1 cellular context compared by ENCODE assay signal in genomic region chr21:38476385-38476784, GRCh38.
TF ChIP-seq lines count a peak whose summit lies in the region.

No MANE protein-coding gene starts in this region.

TF ChIP-seq in K562, 482 proteins besides CTCF, POLR2A, EP300 and RAD21 (continued from another document and continues in another):
- peak; percentile 38; the same call in 1 of the 2 replicates for TF ChIP-seq MTA1 (IDR thresholded peaks at IDR 0.05; ENCODE audit: borderline replicate concordance)
- TF ChIP-seq, protein P1, sequence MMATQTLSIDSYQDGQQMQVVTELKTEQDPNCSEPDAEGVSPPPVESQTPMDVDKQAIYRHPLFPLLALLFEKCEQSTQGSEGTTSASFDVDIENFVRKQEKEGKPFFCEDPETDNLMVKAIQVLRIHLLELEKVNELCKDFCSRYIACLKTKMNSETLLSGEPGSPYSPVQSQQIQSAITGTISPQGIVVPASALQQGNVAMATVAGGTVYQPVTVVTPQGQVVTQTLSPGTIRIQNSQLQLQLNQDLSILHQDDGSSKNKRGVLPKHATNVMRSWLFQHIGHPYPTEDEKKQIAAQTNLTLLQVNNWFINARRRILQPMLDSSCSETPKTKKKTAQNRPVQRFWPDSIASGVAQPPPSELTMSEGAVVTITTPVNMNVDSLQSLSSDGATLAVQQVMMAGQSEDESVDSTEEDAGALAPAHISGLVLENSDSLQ (IDR thresholded peaks at IDR 0.05) = peak; percentile 59
- no peak for TF ChIP-seq SUPT5H (IDR thresholded peaks at IDR 0.05)
- TF ChIP-seq ATF7 (IDR thresholded peaks at IDR 0.05) = peak; percentile 67; the same call in 1 of the 2 replicates
- TF ChIP-seq ZKSCAN8 (CRISPR knock-in tag; IDR thresholded peaks at IDR 0.05) = peak; percentile 73; the same call in 1 of the 2 replicates
- 0 out of 2 replicates have a peak, but pooled peaks have one; percentile 43 for TF ChIP-seq CHAMP1 (IDR thresholded peaks at IDR 0.05)
- TF ChIP-seq NR2C1 (IDR thresholded peaks at IDR 0.05) = no peak
- TF ChIP-seq NR2C1 (tag; IDR thresholded peaks at IDR 0.05) = peak; percentile 65
- no peak for TF ChIP-seq ZNF764 (CRISPR knock-in tag; IDR thresholded peaks at IDR 0.05; ENCODE audit: low read depth)
- no peak for TF ChIP-seq ZNF146 (CRISPR knock-in tag; IDR thresholded peaks at IDR 0.05; ENCODE audit: unreplicated experiment)
- TF ChIP-seq TARDBP (IDR thresholded peaks at IDR 0.05) = peak; percentile 87
- peak; percentile 90 for TF ChIP-seq CBFA2T2 (conservative IDR thresholded peaks at IDR 0.05)
- TF ChIP-seq SIN3B (IDR thresholded peaks at IDR 0.05; ENCODE audit: low read depth) = no peak
- TF ChIP-seq, protein P2, sequence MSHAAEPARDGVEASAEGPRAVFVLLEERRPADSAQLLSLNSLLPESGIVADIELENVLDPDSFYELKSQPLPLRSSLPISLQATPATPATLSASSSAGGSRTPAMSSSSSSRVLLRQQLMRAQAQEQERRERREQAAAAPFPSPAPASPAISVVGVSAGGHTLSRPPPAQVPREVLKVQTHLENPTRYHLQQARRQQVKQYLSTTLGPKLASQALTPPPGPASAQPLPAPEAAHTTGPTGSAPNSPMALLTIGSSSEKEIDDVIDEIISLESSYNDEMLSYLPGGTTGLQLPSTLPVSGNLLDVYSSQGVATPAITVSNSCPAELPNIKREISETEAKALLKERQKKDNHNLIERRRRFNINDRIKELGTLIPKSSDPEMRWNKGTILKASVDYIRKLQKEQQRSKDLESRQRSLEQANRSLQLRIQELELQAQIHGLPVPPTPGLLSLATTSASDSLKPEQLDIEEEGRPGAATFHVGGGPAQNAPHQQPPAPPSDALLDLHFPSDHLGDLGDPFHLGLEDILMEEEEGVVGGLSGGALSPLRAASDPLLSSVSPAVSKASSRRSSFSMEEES (CRISPR knock-in tag; IDR thresholded peaks at IDR 0.05) = no peak
- peak; percentile 97 for TF ChIP-seq ZNF175 (CRISPR knock-in tag; IDR thresholded peaks at IDR 0.05; ENCODE audit: low read depth)
- TF ChIP-seq SOX6 (IDR thresholded peaks at IDR 0.05) = peak; percentile 94
- TF ChIP-seq ZNF174 (CRISPR knock-in tag; IDR thresholded peaks at IDR 0.05) = no peak
- TF ChIP-seq MTA3 (IDR thresholded peaks at IDR 0.05; ENCODE audit: borderline replicate concordance) = no peak
- TF ChIP-seq ZNF436 (CRISPR knock-in tag; IDR thresholded peaks at IDR 0.05) = no peak
- TF ChIP-seq ARID1B (IDR thresholded peaks at IDR 0.05) = peak; percentile 95
- no peak for TF ChIP-seq SIN3A (IDR thresholded peaks at IDR 0.05; ENCODE audit: borderline replicate concordance in 2 of 2, control insufficient read depth in 1 of 2, low read depth in 2 of 2, low read length in 2 of 2)
- TF ChIP-seq JUND (IDR thresholded peaks at IDR 0.05; ENCODE audit: borderline replicate concordance, low read depth, low read length) = peak; percentile 58
- TF ChIP-seq JUND (tag; IDR thresholded peaks at IDR 0.05; ENCODE audit: borderline replicate concordance, low read depth, low read length) = no peak; the same call in 1 of the 3 replicates
- no peak for TF ChIP-seq NR1H2 (CRISPR knock-in tag; IDR thresholded peaks at IDR 0.05)
- TF ChIP-seq, protein P3, sequence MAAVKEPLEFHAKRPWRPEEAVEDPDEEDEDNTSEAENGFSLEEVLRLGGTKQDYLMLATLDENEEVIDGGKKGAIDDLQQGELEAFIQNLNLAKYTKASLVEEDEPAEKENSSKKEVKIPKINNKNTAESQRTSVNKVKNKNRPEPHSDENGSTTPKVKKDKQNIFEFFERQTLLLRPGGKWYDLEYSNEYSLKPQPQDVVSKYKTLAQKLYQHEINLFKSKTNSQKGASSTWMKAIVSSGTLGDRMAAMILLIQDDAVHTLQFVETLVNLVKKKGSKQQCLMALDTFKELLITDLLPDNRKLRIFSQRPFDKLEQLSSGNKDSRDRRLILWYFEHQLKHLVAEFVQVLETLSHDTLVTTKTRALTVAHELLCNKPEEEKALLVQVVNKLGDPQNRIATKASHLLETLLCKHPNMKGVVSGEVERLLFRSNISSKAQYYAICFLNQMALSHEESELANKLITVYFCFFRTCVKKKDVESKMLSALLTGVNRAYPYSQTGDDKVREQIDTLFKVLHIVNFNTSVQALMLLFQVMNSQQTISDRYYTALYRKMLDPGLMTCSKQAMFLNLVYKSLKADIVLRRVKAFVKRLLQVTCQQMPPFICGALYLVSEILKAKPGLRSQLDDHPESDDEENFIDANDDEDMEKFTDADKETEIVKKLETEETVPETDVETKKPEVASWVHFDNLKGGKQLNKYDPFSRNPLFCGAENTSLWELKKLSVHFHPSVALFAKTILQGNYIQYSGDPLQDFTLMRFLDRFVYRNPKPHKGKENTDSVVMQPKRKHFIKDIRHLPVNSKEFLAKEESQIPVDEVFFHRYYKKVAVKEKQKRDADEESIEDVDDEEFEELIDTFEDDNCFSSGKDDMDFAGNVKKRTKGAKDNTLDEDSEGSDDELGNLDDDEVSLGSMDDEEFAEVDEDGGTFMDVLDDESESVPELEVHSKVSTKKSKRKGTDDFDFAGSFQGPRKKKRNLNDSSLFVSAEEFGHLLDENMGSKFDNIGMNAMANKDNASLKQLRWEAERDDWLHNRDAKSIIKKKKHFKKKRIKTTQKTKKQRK (IDR thresholded peaks at IDR 0.05; ENCODE audit: borderline replicate concordance, low read depth, low read length) = no peak
- peak; percentile 91 for TF ChIP-seq FOXM1 (IDR thresholded peaks at IDR 0.05; ENCODE audit: low read depth)
- TF ChIP-seq FOXM1 (CRISPR knock-in tag; IDR thresholded peaks at IDR 0.05; ENCODE audit: low read depth) = no peak
- no peak for TF ChIP-seq ATF1 (CRISPR knock-in tag; IDR thresholded peaks at IDR 0.05)
- TF ChIP-seq ATF1 (tag; IDR thresholded peaks at IDR 0.05) = peak; percentile 42; the same call in 1 of the 2 replicates
- TF ChIP-seq CHCHD3 (CRISPR knock-in tag; IDR thresholded peaks at IDR 0.05) = no peak
- no peak for TF ChIP-seq CTCFL (IDR thresholded peaks at IDR 0.05; ENCODE audit: borderline replicate concordance, insufficient read depth, low read depth, low read length, poor library complexity, severe bottlenecking)
- peak; percentile 99 for TF ChIP-seq ETV1 (tag; conservative IDR thresholded peaks at IDR 0.05; ENCODE audit: low read depth)
- peak; percentile 21; the same call in 1 of the 2 replicates for TF ChIP-seq ZNF41 (CRISPR knock-in tag; conservative IDR thresholded peaks at IDR 0.05)
- TF ChIP-seq ZBTB9 (CRISPR knock-in tag; IDR thresholded peaks at IDR 0.05) = no peak
- TF ChIP-seq ZFP36 (IDR thresholded peaks at IDR 0.05; ENCODE audit: low read depth, low read length, partially characterized antibody) = no peak
- no peak for TF ChIP-seq PHF21A (IDR thresholded peaks at IDR 0.05; ENCODE audit: borderline replicate concordance, low read depth)
- no peak for TF ChIP-seq BCLAF1 (IDR thresholded peaks at IDR 0.05; ENCODE audit: borderline replicate concordance in 1 of 2, control insufficient read depth in 1 of 2, low read depth in 2 of 2, low read length in 1 of 2)
- TF ChIP-seq RREB1 (CRISPR knock-in tag; IDR thresholded peaks at IDR 0.05) = no peak
- peak; percentile 50; the same call in 1 of the 2 replicates for TF ChIP-seq SMARCC2 (IDR thresholded peaks at IDR 0.05; ENCODE audit: low read depth)
- TF ChIP-seq MAFF (IDR thresholded peaks at IDR 0.05; ENCODE audit: low read length) = no peak
